Comparison of ENCODE assay signal across 25 cellular contexts in genomic region chr19:38194061-38194701, GRCh38. TPM values are rescaled to one million over a fixed set of nuclear protein-coding genes. Genes with fewer than 3 reads are reported as not detected.
DNase-seq lines count a peak whose midpoint lies in the region; TF ChIP-seq lines count a peak whose summit lies in the region.
"Had no signal": no experiment of that assay in that cellular context is flagged by ENCODE, and none has a peak within 500 bp of the region (broad histone marks: within the 10 kb centered on the region; RNA-seq: fewer than 3 reads in every experiment).

No MANE protein-coding gene starts in this region.

- no peak overlapping the region for H3K4me3 Mint-ChIP-seq in glutamatergic neuron (ENCODE audit: unreplicated experiment)
- H3K4me3 Mint-ChIP-seq: activated CD8-positive, alpha-beta memory T cell treated with anti-CD3 and anti-CD28 coated beads, Interleukin-2, amount 10 ng/mL, durations not matched to agents 7 days and 5 days; activated naive CD4-positive, alpha-beta T cell treated with anti-CD3 and anti-CD28 coated beads for 36 hours; activated T-cell treated with anti-CD3 and anti-CD28 coated beads, Interleukin-2, amount 50 U/mL, for 72 hours; endodermal cell; neural crest cell; stimulated activated naive CD8-positive, alpha-beta T cell treated with anti-CD3 and anti-CD28 coated beads, Interleukin-15, amount 100 ng/mL, for 72 hours had no signal

- TF ChIP-seq CTCF in glutamatergic neuron (IDR thresholded peaks at IDR 0.05; ENCODE audit: partially characterized antibody, unreplicated experiment): no peak

- H3K9me3 Mint-ChIP-seq in glutamatergic neuron (ENCODE audit: unreplicated experiment): peaks cover 8% of the 10 kb centered on the region
- H3K9me3 Mint-ChIP-seq: activated T-cell treated with anti-CD3 and anti-CD28 coated beads, Interleukin-2, amount 50 U/mL, for 72 hours; endodermal cell; neural crest cell had no signal

- peak; percentile 61 for DNase-seq in NCI-H510A treated with DMSO at 0.1 percent for 48 hours (lab: John Stamatoyannopoulos, UW)
- DNase-seq in NCI-H510A (lab: John Stamatoyannopoulos, UW): no peak
- DNase-seq in DMS79 (lab: John Stamatoyannopoulos, UW): peak; percentile 45
- DNase-seq in NCI-H774 (lab: John Stamatoyannopoulos, UW): peak; percentile 45
- peak; percentile 2 for DNase-seq in kidney glomerular epithelial cell (lab: John Stamatoyannopoulos, UW)
- DNase-seq in glutamatergic neuron: no peak
- DNase-seq in iPS-NIHi11 (ENCODE audit: low spot score): no peak
- DNase-seq in activated naive CD4-positive, alpha-beta T cell (lab: John Stamatoyannopoulos, UW): no peak
- DNase-seq: activated CD4-positive, alpha-beta T cell treated with anti-CD3 and anti-CD28 coated beads, Interleukin-2, amount 50 U/mL, for 1 hour; activated CD8-positive, alpha-beta memory T cell treated with anti-CD3 and anti-CD28 coated beads, Interleukin-2, amount 10 ng/mL, durations not matched to agents 7 days and 5 days; activated naive CD4-positive, alpha-beta T cell treated with anti-CD3 and anti-CD28 coated beads for 36 hours; activated T-cell treated with anti-CD3 and anti-CD28 coated beads, Interleukin-2, amount 50 U/mL, for 72 hours; amniotic stem cell; C1 segment of cervical spinal cord; endodermal cell; GF-D8; kidney; lower lobe of right lung; NCI-H187 treated with DMSO at 0.1 percent for 48 hours; NCI-H526; stimulated activated naive CD8-positive, alpha-beta T cell treated with anti-CD3 and anti-CD28 coated beads, Interleukin-15, amount 100 ng/mL, for 72 hours; thyroid gland; WERI-Rb-1 had no signal

- peaks cover 6% of the 10 kb centered on the region for H3K27me3 Mint-ChIP-seq in glutamatergic neuron (ENCODE audit: unreplicated experiment)
- H3K27me3 Mint-ChIP-seq: activated CD8-positive, alpha-beta memory T cell treated with anti-CD3 and anti-CD28 coated beads, Interleukin-2, amount 10 ng/mL, durations not matched to agents 7 days and 5 days; stimulated activated naive CD8-positive, alpha-beta T cell treated with anti-CD3 and anti-CD28 coated beads, Interleukin-15, amount 100 ng/mL, for 72 hours had no signal

- peaks cover 2% of the 10 kb centered on the region for H3K4me1 Mint-ChIP-seq in glutamatergic neuron (ENCODE audit: low read depth, unreplicated experiment)
- H3K4me1 Mint-ChIP-seq: endodermal cell, neural crest cell had no signal

- H3K36me3 Mint-ChIP-seq in glutamatergic neuron (ENCODE audit: unreplicated experiment): no peaks in the 10 kb centered on the region

- H3K27ac Mint-ChIP-seq in glutamatergic neuron (ENCODE audit: unreplicated experiment): no peak overlapping the region
- H3K27ac Mint-ChIP-seq: activated CD8-positive, alpha-beta memory T cell treated with anti-CD3 and anti-CD28 coated beads, Interleukin-2, amount 10 ng/mL, durations not matched to agents 7 days and 5 days; activated naive CD4-positive, alpha-beta T cell treated with anti-CD3 and anti-CD28 coated beads for 36 hours; activated T-cell treated with anti-CD3 and anti-CD28 coated beads, Interleukin-2, amount 50 U/mL, for 72 hours; endodermal cell; stimulated activated naive CD8-positive, alpha-beta T cell treated with anti-CD3 and anti-CD28 coated beads, Interleukin-15, amount 100 ng/mL, for 72 hours had no signal

RNA-seq across cellular contexts. Expression of gene DPF1, which starts 29.8 kb away (rescaled TPM):
- total RNA-seq in glutamatergic neuron (ENCODE audit: unreplicated experiment): 33.8 TPM
- total RNA-seq: kidney, lower lobe of right lung, sciatic nerve, thyroid gland had no signal

Comparison
In these comparisons a context has a peak if more than half of its experiments do, and no peak if none do; other contexts are left out.
1. DNase-seq: peak in NCI-H510A treated with DMSO at 0.1 percent for 48 hours (single experiment), DMS79 (single experiment), NCI-H774 (single experiment) and kidney glomerular epithelial cell (single experiment); none in NCI-H510A (single experiment), glutamatergic neuron (single experiment), iPS-NIHi11 (single experiment) and activated naive CD4-positive, alpha-beta T cell (0 of 4).